ENCODE assay signal across 1 cellular context in the genomic region with DNA sequence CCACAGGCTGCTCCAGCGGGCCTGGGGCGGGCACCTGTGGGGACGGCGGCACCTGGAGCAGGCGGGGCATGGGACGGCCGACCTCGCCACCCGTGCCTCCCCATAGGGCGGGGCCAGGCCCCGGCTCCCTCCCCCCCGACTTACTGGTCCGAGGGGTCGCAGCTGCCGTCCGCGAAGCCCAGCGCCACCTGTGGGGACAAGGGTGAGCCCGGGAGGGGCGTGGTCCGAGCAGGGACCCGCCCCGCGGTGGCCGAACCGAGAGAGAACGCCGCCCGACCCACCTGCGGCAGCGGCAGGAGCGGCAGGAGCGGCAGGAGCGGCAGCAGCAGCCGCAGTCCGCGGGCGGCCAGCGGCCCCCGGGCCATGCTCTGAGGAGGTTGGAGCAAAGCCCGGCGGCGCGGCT.
A peak's percentile ranks its signal among the peaks of the same experiment; 100 is the strongest.
TF ChIP-seq lines count a peak whose summit lies in the region.

A gene (minus strand): TSS at position 379 of the 403 bp plus-strand sequence. CDS start 14 bp downstream, at position 365.

TF ChIP-seq in K562, 482 proteins besides CTCF, POLR2A, EP300 and RAD21 (continued from another document and continues in another):
- TF ChIP-seq YY1 (IDR thresholded peaks at IDR 0.05; ENCODE audit: borderline replicate concordance in 1 of 3, control insufficient read depth in 1 of 3, extremely low read depth in 1 of 3, insufficient read depth in 3 of 3, insufficient read length in 1 of 3, insufficient replicate concordance in 2 of 3, low read depth in 1 of 3, low read length in 2 of 3) (peak in 2 of 3 experiments; percentile 72 to 83), NR3C1 (CRISPR knock-in tag; IDR thresholded peaks at IDR 0.05) (no peak), ZNF644 (tag; IDR thresholded peaks at IDR 0.05; ENCODE audit: low read depth) (no peak), ZNF140 (CRISPR knock-in tag; IDR thresholded peaks at IDR 0.05) (no peak), ZNF444 (CRISPR knock-in tag; IDR thresholded peaks at IDR 0.05) (no peak), JUN (IDR thresholded peaks at IDR 0.05; ENCODE audit: borderline replicate concordance, low read depth, low read length) (no peak), JUN (CRISPR knock-in tag; IDR thresholded peaks at IDR 0.05; ENCODE audit: borderline replicate concordance) (peak; percentile 77; the same call in 1 of the 2 replicates), ZNF146 (CRISPR knock-in tag; IDR thresholded peaks at IDR 0.05; ENCODE audit: unreplicated experiment) (no peak), E2F3 (CRISPR knock-in tag; IDR thresholded peaks at IDR 0.05) (no peak), ZKSCAN1 (IDR thresholded peaks at IDR 0.05; ENCODE audit: low read depth, low read length) (no peak), SAFB2 (IDR thresholded peaks at IDR 0.05; ENCODE audit: borderline replicate concordance, low read depth, low read length, severe bottlenecking) (no peak), FOSL1 (tag; conservative IDR thresholded peaks at IDR 0.05) (no peak), FOXP1 (CRISPR knock-in tag; IDR thresholded peaks at IDR 0.05) (peak; percentile 79; the same call in 1 of the 2 replicates), POLR3A (IDR thresholded peaks at IDR 0.05; ENCODE audit: borderline replicate concordance, extremely low read depth, insufficient read depth, insufficient read length) (no peak), ZNF311 (CRISPR knock-in tag; IDR thresholded peaks at IDR 0.05) (no peak), LCOR (CRISPR knock-in tag; IDR thresholded peaks at IDR 0.05) (no peak), SMARCA5 (IDR thresholded peaks at IDR 0.05) (no peak), ZNF354B (CRISPR knock-in tag; IDR thresholded peaks at IDR 0.05) (no peak), XRCC3 (IDR thresholded peaks at IDR 0.05) (no peak), SIX5 (IDR thresholded peaks at IDR 0.05; ENCODE audit: borderline replicate concordance in 1 of 2, insufficient read depth in 1 of 2, low read depth in 1 of 2, low read length in 2 of 2) (no peak), CHD4 (IDR thresholded peaks at IDR 0.05; ENCODE audit: insufficient read depth, insufficient replicate concordance, low read depth, low read length, poor library complexity, severe bottlenecking) (no peak), ZNF324 (CRISPR knock-in tag; IDR thresholded peaks at IDR 0.05) (no peak)
- TF ChIP-seq, protein P1, sequence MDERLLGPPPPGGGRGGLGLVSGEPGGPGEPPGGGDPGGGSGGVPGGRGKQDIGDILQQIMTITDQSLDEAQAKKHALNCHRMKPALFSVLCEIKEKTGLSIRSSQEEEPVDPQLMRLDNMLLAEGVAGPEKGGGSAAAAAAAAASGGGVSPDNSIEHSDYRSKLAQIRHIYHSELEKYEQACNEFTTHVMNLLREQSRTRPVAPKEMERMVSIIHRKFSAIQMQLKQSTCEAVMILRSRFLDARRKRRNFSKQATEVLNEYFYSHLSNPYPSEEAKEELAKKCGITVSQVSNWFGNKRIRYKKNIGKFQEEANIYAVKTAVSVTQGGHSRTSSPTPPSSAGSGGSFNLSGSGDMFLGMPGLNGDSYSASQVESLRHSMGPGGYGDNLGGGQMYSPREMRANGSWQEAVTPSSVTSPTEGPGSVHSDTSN (CRISPR knock-in tag; IDR thresholded peaks at IDR 0.05; ENCODE audit: low read depth), result no peak
- TF ChIP-seq, protein P1 (tag; conservative IDR thresholded peaks at IDR 0.05; ENCODE audit: low read depth), result no peak
- TF ChIP-seq, protein P2, sequence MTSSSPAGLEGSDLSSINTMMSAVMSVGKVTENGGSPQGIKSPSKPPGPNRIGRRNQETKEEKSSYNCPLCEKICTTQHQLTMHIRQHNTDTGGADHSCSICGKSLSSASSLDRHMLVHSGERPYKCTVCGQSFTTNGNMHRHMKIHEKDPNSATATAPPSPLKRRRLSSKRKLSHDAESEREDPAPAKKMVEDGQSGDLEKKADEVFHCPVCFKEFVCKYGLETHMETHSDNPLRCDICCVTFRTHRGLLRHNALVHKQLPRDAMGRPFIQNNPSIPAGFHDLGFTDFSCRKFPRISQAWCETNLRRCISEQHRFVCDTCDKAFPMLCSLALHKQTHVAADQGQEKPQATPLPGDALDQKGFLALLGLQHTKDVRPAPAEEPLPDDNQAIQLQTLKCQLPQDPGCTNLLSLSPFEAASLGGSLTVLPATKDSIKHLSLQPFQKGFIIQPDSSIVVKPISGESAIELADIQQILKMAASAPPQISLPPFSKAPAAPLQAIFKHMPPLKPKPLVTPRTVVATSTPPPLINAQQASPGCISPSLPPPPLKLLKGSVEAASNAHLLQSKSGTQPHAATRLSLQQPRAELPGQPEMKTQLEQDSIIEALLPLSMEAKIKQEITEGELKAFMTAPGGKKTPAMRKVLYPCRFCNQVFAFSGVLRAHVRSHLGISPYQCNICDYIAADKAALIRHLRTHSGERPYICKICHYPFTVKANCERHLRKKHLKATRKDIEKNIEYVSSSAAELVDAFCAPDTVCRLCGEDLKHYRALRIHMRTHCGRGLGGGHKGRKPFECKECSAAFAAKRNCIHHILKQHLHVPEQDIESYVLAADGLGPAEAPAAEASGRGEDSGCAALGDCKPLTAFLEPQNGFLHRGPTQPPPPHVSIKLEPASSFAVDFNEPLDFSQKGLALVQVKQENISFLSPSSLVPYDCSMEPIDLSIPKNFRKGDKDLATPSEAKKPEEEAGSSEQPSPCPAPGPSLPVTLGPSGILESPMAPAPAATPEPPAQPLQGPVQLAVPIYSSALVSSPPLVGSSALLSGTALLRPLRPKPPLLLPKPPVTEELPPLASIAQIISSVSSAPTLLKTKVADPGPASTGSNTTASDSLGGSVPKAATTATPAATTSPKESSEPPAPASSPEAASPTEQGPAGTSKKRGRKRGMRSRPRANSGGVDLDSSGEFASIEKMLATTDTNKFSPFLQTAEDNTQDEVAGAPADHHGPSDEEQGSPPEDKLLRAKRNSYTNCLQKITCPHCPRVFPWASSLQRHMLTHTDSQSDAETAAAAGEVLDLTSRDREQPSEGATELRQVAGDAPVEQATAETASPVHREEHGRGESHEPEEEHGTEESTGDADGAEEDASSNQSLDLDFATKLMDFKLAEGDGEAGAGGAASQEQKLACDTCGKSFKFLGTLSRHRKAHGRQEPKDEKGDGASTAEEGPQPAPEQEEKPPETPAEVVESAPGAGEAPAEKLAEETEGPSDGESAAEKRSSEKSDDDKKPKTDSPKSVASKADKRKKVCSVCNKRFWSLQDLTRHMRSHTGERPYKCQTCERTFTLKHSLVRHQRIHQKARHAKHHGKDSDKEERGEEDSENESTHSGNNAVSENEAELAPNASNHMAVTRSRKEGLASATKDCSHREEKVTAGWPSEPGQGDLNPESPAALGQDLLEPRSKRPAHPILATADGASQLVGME (CRISPR knock-in tag; IDR thresholded peaks at IDR 0.05), result no peak
- TF ChIP-seq, protein P3, sequence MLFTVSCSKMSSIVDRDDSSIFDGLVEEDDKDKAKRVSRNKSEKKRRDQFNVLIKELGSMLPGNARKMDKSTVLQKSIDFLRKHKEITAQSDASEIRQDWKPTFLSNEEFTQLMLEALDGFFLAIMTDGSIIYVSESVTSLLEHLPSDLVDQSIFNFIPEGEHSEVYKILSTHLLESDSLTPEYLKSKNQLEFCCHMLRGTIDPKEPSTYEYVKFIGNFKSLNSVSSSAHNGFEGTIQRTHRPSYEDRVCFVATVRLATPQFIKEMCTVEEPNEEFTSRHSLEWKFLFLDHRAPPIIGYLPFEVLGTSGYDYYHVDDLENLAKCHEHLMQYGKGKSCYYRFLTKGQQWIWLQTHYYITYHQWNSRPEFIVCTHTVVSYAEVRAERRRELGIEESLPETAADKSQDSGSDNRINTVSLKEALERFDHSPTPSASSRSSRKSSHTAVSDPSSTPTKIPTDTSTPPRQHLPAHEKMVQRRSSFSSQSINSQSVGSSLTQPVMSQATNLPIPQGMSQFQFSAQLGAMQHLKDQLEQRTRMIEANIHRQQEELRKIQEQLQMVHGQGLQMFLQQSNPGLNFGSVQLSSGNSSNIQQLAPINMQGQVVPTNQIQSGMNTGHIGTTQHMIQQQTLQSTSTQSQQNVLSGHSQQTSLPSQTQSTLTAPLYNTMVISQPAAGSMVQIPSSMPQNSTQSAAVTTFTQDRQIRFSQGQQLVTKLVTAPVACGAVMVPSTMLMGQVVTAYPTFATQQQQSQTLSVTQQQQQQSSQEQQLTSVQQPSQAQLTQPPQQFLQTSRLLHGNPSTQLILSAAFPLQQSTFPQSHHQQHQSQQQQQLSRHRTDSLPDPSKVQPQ (CRISPR knock-in tag; IDR thresholded peaks at IDR 0.05; ENCODE audit: borderline replicate concordance), result no peak
- TF ChIP-seq, protein P4, sequence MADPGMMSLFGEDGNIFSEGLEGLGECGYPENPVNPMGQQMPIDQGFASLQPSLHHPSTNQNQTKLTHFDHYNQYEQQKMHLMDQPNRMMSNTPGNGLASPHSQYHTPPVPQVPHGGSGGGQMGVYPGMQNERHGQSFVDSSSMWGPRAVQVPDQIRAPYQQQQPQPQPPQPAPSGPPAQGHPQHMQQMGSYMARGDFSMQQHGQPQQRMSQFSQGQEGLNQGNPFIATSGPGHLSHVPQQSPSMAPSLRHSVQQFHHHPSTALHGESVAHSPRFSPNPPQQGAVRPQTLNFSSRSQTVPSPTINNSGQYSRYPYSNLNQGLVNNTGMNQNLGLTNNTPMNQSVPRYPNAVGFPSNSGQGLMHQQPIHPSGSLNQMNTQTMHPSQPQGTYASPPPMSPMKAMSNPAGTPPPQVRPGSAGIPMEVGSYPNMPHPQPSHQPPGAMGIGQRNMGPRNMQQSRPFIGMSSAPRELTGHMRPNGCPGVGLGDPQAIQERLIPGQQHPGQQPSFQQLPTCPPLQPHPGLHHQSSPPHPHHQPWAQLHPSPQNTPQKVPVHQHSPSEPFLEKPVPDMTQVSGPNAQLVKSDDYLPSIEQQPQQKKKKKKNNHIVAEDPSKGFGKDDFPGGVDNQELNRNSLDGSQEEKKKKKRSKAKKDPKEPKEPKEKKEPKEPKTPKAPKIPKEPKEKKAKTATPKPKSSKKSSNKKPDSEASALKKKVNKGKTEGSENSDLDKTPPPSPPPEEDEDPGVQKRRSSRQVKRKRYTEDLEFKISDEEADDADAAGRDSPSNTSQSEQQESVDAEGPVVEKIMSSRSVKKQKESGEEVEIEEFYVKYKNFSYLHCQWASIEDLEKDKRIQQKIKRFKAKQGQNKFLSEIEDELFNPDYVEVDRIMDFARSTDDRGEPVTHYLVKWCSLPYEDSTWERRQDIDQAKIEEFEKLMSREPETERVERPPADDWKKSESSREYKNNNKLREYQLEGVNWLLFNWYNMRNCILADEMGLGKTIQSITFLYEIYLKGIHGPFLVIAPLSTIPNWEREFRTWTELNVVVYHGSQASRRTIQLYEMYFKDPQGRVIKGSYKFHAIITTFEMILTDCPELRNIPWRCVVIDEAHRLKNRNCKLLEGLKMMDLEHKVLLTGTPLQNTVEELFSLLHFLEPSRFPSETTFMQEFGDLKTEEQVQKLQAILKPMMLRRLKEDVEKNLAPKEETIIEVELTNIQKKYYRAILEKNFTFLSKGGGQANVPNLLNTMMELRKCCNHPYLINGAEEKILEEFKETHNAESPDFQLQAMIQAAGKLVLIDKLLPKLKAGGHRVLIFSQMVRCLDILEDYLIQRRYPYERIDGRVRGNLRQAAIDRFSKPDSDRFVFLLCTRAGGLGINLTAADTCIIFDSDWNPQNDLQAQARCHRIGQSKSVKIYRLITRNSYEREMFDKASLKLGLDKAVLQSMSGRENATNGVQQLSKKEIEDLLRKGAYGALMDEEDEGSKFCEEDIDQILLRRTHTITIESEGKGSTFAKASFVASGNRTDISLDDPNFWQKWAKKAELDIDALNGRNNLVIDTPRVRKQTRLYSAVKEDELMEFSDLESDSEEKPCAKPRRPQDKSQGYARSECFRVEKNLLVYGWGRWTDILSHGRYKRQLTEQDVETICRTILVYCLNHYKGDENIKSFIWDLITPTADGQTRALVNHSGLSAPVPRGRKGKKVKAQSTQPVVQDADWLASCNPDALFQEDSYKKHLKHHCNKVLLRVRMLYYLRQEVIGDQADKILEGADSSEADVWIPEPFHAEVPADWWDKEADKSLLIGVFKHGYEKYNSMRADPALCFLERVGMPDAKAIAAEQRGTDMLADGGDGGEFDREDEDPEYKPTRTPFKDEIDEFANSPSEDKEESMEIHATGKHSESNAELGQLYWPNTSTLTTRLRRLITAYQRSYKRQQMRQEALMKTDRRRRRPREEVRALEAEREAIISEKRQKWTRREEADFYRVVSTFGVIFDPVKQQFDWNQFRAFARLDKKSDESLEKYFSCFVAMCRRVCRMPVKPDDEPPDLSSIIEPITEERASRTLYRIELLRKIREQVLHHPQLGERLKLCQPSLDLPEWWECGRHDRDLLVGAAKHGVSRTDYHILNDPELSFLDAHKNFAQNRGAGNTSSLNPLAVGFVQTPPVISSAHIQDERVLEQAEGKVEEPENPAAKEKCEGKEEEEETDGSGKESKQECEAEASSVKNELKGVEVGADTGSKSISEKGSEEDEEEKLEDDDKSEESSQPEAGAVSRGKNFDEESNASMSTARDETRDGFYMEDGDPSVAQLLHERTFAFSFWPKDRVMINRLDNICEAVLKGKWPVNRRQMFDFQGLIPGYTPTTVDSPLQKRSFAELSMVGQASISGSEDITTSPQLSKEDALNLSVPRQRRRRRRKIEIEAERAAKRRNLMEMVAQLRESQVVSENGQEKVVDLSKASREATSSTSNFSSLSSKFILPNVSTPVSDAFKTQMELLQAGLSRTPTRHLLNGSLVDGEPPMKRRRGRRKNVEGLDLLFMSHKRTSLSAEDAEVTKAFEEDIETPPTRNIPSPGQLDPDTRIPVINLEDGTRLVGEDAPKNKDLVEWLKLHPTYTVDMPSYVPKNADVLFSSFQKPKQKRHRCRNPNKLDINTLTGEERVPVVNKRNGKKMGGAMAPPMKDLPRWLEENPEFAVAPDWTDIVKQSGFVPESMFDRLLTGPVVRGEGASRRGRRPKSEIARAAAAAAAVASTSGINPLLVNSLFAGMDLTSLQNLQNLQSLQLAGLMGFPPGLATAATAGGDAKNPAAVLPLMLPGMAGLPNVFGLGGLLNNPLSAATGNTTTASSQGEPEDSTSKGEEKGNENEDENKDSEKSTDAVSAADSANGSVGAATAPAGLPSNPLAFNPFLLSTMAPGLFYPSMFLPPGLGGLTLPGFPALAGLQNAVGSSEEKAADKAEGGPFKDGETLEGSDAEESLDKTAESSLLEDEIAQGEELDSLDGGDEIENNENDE (IDR thresholded peaks at IDR 0.05; ENCODE audit: low read depth, low read length), result no peak
- TF ChIP-seq, protein P5, sequence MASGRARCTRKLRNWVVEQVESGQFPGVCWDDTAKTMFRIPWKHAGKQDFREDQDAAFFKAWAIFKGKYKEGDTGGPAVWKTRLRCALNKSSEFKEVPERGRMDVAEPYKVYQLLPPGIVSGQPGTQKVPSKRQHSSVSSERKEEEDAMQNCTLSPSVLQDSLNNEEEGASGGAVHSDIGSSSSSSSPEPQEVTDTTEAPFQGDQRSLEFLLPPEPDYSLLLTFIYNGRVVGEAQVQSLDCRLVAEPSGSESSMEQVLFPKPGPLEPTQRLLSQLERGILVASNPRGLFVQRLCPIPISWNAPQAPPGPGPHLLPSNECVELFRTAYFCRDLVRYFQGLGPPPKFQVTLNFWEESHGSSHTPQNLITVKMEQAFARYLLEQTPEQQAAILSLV (tag; IDR thresholded peaks at IDR 0.05), result no peak
